ENCODE assay signal across 29 cellular contexts in the genomic region with DNA sequence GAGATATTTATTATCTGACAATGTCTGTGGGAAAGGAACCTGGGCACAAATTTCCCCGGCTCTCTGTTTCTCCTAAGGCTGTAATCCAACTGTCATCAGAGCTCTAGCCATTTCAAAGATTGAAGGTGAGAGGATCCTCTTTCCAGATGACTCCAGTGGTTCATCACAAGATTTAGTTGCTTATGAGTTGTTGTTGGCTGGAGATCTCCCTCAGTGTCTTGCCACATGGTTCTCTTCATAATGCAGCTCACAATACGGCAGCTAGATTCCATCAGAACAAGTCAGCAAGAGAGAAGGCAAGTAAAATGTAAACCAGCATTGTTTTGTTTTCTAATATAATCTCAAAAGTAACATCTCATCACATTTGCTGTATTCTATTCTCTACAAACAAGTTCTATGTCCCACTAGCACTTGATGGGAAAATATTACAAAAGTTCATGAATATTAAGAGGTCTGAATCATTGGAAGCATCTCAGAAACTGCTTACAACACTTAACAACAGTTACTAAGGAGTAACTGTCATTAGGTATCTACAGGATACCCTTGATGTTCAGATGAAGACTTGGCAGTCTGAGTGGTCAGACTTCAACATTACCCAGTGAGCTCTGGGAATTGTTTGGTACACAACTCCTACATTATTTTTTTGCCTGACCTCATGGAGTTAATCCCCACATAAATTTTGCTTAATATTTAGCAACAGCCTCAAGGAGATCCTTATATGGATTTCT.
A peak's percentile ranks its signal among the peaks of the same experiment; 100 is the strongest.
DNase-seq lines count a peak whose midpoint lies in the region; ATAC-seq and TF ChIP-seq lines count a peak whose summit lies in the region.
"Had no signal": no experiment of that assay in that cellular context is flagged by ENCODE, and none has a peak within 500 bp of the region (broad histone marks: within the 10 kb centered on the region; RNA-seq: fewer than 3 reads in every experiment).

No MANE protein-coding gene starts in this region.

- no peaks in the 10 kb centered on the region for H3K27me3 Mint-ChIP-seq in osteocyte (ENCODE audit: unreplicated experiment)
- H3K27me3 Mint-ChIP-seq: activated CD4-positive, alpha-beta memory T cell treated with anti-CD3 and anti-CD28 coated beads for 36 hours; activated naive CD4-positive, alpha-beta T cell treated with anti-CD3 and anti-CD28 coated beads, Interleukin-2, amount 50 U/mL, for 24 hours; activated T-helper 17 cell treated with anti-CD3 and anti-CD28 coated beads, Interleukin-2, amount 50 U/mL, for 72 hours; IgD-negative memory B cell; naive thymus-derived CD4-positive, alpha-beta T cell; stimulated activated naive B cell treated with anti-CD40 and anti-IgM and Interleukin-4, amounts not matched to agents 10 μg/mL and 1 μg/mL and 100 μg/mL, for 72 hours had no signal

- H3K4me3 Mint-ChIP-seq in osteocyte (ENCODE audit: unreplicated experiment), result no peak overlapping the region
- H3K4me3 Mint-ChIP-seq: activated CD4-positive, alpha-beta memory T cell treated with anti-CD3 and anti-CD28 coated beads for 36 hours; activated naive CD4-positive, alpha-beta T cell treated with anti-CD3 and anti-CD28 coated beads, Interleukin-2, amount 50 U/mL, for 24 hours; activated T-helper 17 cell treated with anti-CD3 and anti-CD28 coated beads, Interleukin-2, amount 50 U/mL, for 72 hours; IgD-negative memory B cell; naive thymus-derived CD4-positive, alpha-beta T cell; stimulated activated naive B cell treated with anti-CD40 and anti-IgM and Interleukin-4, amounts not matched to agents 10 μg/mL and 1 μg/mL and 100 μg/mL, for 72 hours had no signal

- intact Hi-C loops in left cardiac atrium (cut with DNase I) (no loop called here), left ventricle myocardium superior (cut with micrococcal nuclease) (no loop called here), aorta (cut with DNase I) (loop anchor here (5.0 to 10.0 kb wide), 2 partner anchors 174 to 579 kb away; a partner anchor contains a TSS)

- no peaks in the 10 kb centered on the region for H3K27me3 ChIP-seq in foreskin keratinocyte
- H3K27me3 ChIP-seq in aorta (ENCODE audit: control insufficient read depth in 1 of 2, insufficient read depth in 2 of 2, low read length in 1 of 2), result no peaks in the 10 kb centered on the region
- H3K27me3 ChIP-seq: pancreas had no signal

- TF ChIP-seq CTCF in foreskin keratinocyte (conservative IDR thresholded peaks at IDR 0.05) (no peak), osteocyte (IDR thresholded peaks at IDR 0.05) (no peak)

- 4 to 6% methylated on average over 2 of the region's 2 CpGs for WGBS in aorta, 2 donors

- no peaks in the 10 kb centered on the region for H3K4me1 ChIP-seq in foreskin keratinocyte
- H3K4me1 ChIP-seq in aorta (ENCODE audit: control insufficient read depth in 1 of 2, insufficient read depth in 2 of 2, low read length in 2 of 2), result peaks cover 0 to 9% of the 10 kb centered on the region in 2 donors

- DNase-seq in left cardiac atrium (no peak), left ventricle myocardium superior (no peak), foreskin keratinocyte (peak in 1 of 2 donors; percentile 22), osteocyte (ENCODE audit: extremely low spot score, unreplicated experiment) (no peak), aorta (no peak), SKM-1 treated with dmso at 0.1 percent for 144 hours (lab: John Stamatoyannopoulos, UW; ENCODE audit: unreplicated experiment) (no peak), GM19238 (ENCODE audit: insufficient read length, low spot score) (no peak)
- DNase-seq: 8988T; activated CD4-positive, alpha-beta memory T cell treated with anti-CD3 and anti-CD28 coated beads for 36 hours; activated CD4-positive, CD25-positive, alpha-beta regulatory T cell; anterior cingulate cortex; cerebellar nuclear complex; HCEC 1CT; naive thymus-derived CD4-positive, alpha-beta T cell; NCI-H1105; NCI-H1930; NCI-H524 treated with DMSO at 0.1 percent for 48 hours; NK-92 treated with Interleukin-12 subunit alpha and Interleukin-12 subunit beta, amount 100 ng/mL, for 24 hours; pancreas; right cardiac atrium; SIG-M5; stimulated activated CD4-positive, alpha-beta T cell treated with anti-CD3 and anti-CD28 coated beads, Interleukin-12 subunit alpha, Interleukin-12 subunit beta, amount 100 ng/mL, for 4 hours; stimulated activated CD4-positive, alpha-beta T cell treated with anti-CD3 and anti-CD28 coated beads, Interleukin-4, amount 100 ng/mL, for 4 hours; stimulated activated naive B cell treated with anti-CD40 and anti-IgM and Interleukin-4, amounts not matched to agents 10 μg/mL and 1 μg/mL and 100 μg/mL, for 72 hours had no signal

- H3K9me3 Mint-ChIP-seq in osteocyte (ENCODE audit: unreplicated experiment), result peaks cover 18% of the 10 kb centered on the region
- H3K9me3 Mint-ChIP-seq: activated naive CD4-positive, alpha-beta T cell treated with anti-CD3 and anti-CD28 coated beads, Interleukin-2, amount 50 U/mL, for 24 hours; activated T-helper 17 cell treated with anti-CD3 and anti-CD28 coated beads, Interleukin-2, amount 50 U/mL, for 72 hours had no signal

- peaks cover 7% of the 10 kb centered on the region for H3K4me1 Mint-ChIP-seq in osteocyte (ENCODE audit: unreplicated experiment)
- H3K4me1 Mint-ChIP-seq: activated naive CD4-positive, alpha-beta T cell treated with anti-CD3 and anti-CD28 coated beads, Interleukin-2, amount 50 U/mL, for 24 hours; activated T-helper 17 cell treated with anti-CD3 and anti-CD28 coated beads, Interleukin-2, amount 50 U/mL, for 72 hours; IgD-negative memory B cell; naive thymus-derived CD4-positive, alpha-beta T cell; stimulated activated naive B cell treated with anti-CD40 and anti-IgM and Interleukin-4, amounts not matched to agents 10 μg/mL and 1 μg/mL and 100 μg/mL, for 72 hours had no signal

- H3K36me3 Mint-ChIP-seq in osteocyte (ENCODE audit: unreplicated experiment), result peaks cover 5% of the 10 kb centered on the region
- H3K36me3 Mint-ChIP-seq: activated CD4-positive, alpha-beta memory T cell treated with anti-CD3 and anti-CD28 coated beads for 36 hours; activated naive CD4-positive, alpha-beta T cell treated with anti-CD3 and anti-CD28 coated beads, Interleukin-2, amount 50 U/mL, for 24 hours; IgD-negative memory B cell; naive thymus-derived CD4-positive, alpha-beta T cell; stimulated activated naive B cell treated with anti-CD40 and anti-IgM and Interleukin-4, amounts not matched to agents 10 μg/mL and 1 μg/mL and 100 μg/mL, for 72 hours had no signal

- ATAC-seq in left cardiac atrium (peak; percentile 19 to 76), left ventricle myocardium superior (no peak), foreskin keratinocyte (peak; percentile 25), aorta (ENCODE audit: low FRiP score) (peak; percentile 50), HG02884 (IDR thresholded peaks at IDR 0.05; ENCODE audit: unreplicated experiment) (no peak)
- ATAC-seq: activated T-helper 17 cell treated with anti-CD3 and anti-CD28 coated beads, Interleukin-2, amount 50 U/mL, for 72 hours; naive thymus-derived CD4-positive, alpha-beta T cell; Panc1; pancreas; right cardiac atrium; stimulated activated naive B cell treated with anti-CD40 and anti-IgM and Interleukin-4, amounts not matched to agents 10 μg/mL and 1 μg/mL and 100 μg/mL, for 72 hours had no signal

- no peak overlapping the region for H3K4me3 ChIP-seq in aorta (ENCODE audit: low read length in 2 of 2)
- H3K4me3 ChIP-seq: pancreas had no signal

- no peak overlapping the region for H3K27ac ChIP-seq in foreskin keratinocyte
- peak overlapping the region; percentile 96 to 99 for H3K27ac ChIP-seq in aorta (ENCODE audit: low read depth in 1 of 2, low read length in 2 of 2)
- H3K27ac ChIP-seq: pancreas had no signal

- H3K9me3 ChIP-seq in aorta (ENCODE audit: control insufficient read depth, low read length), result no peaks in the 10 kb centered on the region
- H3K9me3 ChIP-seq: pancreas had no signal

- no peaks in the 10 kb centered on the region for H3K36me3 ChIP-seq in aorta (ENCODE audit: control insufficient read depth in 1 of 2, insufficient read depth in 2 of 2, low read length in 1 of 2)
- H3K36me3 ChIP-seq: pancreas had no signal

- H3K27ac Mint-ChIP-seq in osteocyte (ENCODE audit: unreplicated experiment), result peak overlapping the region; percentile 40
- H3K27ac Mint-ChIP-seq: activated CD4-positive, alpha-beta memory T cell treated with anti-CD3 and anti-CD28 coated beads for 36 hours; activated naive CD4-positive, alpha-beta T cell treated with anti-CD3 and anti-CD28 coated beads, Interleukin-2, amount 50 U/mL, for 24 hours; activated T-helper 17 cell treated with anti-CD3 and anti-CD28 coated beads, Interleukin-2, amount 50 U/mL, for 72 hours; IgD-negative memory B cell; naive thymus-derived CD4-positive, alpha-beta T cell; stimulated activated naive B cell treated with anti-CD40 and anti-IgM and Interleukin-4, amounts not matched to agents 10 μg/mL and 1 μg/mL and 100 μg/mL, for 72 hours had no signal

Comparison
In these comparisons a context has a peak if more than half of its experiments do, and no peak if none do; other contexts are left out.
1. ATAC-seq: peak in left cardiac atrium (2 of 2), foreskin keratinocyte (single experiment) and aorta (single experiment); none in left ventricle myocardium superior (single experiment) and HG02884 (single experiment).
2. intact Hi-C loops: an anchor here in aorta (5.0 to 10.0 kb wide); none called in left cardiac atrium and left ventricle myocardium superior.